18 cellular contexts compared by ENCODE assay signal in the genomic region with DNA sequence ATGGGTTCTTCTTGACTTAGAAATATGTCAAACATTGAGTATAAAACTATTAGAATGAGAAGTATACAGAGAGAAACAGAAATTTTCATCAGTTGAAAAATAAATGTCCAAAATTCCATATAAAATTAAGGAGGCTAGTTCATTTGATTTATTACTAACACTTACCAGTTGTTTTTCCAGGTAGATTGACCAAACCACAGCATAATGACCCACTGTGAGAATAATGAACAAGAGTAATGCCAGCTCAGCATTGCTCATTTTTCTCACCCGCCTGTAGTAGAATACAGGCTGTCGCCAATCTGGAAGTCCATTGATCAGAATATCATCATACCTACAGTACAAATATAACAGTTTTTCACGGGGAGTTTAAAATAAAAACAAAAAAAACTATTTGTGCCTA.
A peak's percentile ranks its signal among the peaks of the same experiment; 100 is the strongest.
DNase-seq lines count a peak whose midpoint lies in the region; ATAC-seq, FAIRE-seq and TF ChIP-seq lines count a peak whose summit lies in the region.
"Had no signal": no experiment of that assay in that cellular context is flagged by ENCODE, and none has a peak within 500 bp of the region (broad histone marks: within the 10 kb centered on the region; RNA-seq: fewer than 3 reads in every experiment).

No MANE protein-coding gene starts in this region.

- no peaks in the 10 kb centered on the region for H3K9me3 ChIP-seq in HEK293 (ENCODE audit: control insufficient read depth, insufficient read depth, low read depth, low read length)
- H3K9me3 ChIP-seq in K562 (replicated peaks; ENCODE audit: control insufficient read depth, insufficient read depth, low read depth, low read length): no peaks in the 10 kb centered on the region

- BruUV-seq in K562 (replicated peaks; lab: Mats Ljungman, UMichigan): no TSS peak

- H3K4me2 ChIP-seq in K562 (ENCODE audit: insufficient read depth, low read length): no peak overlapping the region

- H3K4me3 ChIP-seq in HEK293 (ENCODE audit: low read depth, low read length) (no peak overlapping the region), K562 (no peak overlapping the region)

- no peaks in the 10 kb centered on the region for H3K27me3 Mint-ChIP-seq in activated T-cell treated with anti-CD3 and anti-CD28 coated beads, Interleukin-2, amount 50 U/mL, for 4 hours (ENCODE audit: low read depth)
- H3K27me3 Mint-ChIP-seq: B cell; CD4-positive, alpha-beta T cell had no signal

- H3K4me1 ChIP-seq in HEK293 (ENCODE audit: control insufficient read depth, insufficient read depth, low read length) (peaks cover 21% of the 10 kb centered on the region; the same call in 1 of the 2 replicates), K562 (replicated peaks in 1 of 2; ENCODE audit: control insufficient read depth in 2 of 2, insufficient read depth in 2 of 2, low read length in 2 of 2) (no peaks in the 10 kb centered on the region)

- in situ Hi-C loops in K562 (cut with MboI): no loop called here

- H3K79me2 ChIP-seq in K562 (ENCODE audit: control insufficient read depth, insufficient read depth, low read length): no peaks in the 10 kb centered on the region

- no peak for DNase-seq in RCC 7860 (ENCODE audit: low spot score)
- DNase-seq in K562 (ENCODE audit: extremely low read depth in 1 of 4, low spot score in 3 of 4): no peak
- DNase-seq in kidney tubule cell (ENCODE audit: low spot score): peak; percentile 11
- DNase-seq in RPMI8226: no peak
- DNase-seq in activated T-cell treated with anti-CD3 and anti-CD28 coated beads, Interleukin-2, amount 50 U/mL, for 4 hours: no peak
- DNase-seq: C1 segment of cervical spinal cord; CD4-positive, alpha-beta T cell; DMS79; EL; GOT3; H9; HFFc6 had no signal

- no peak for TF ChIP-seq POLR2A in K562 (conservative IDR thresholded peaks at IDR 0.05)

- no peaks in the 10 kb centered on the region for H3K9me3 Mint-ChIP-seq in activated T-cell treated with anti-CD3 and anti-CD28 coated beads, Interleukin-2, amount 50 U/mL, for 4 hours
- H3K9me3 Mint-ChIP-seq: CD4-positive, alpha-beta T cell; H9; HFFc6 had no signal

- POLR2A ChIA-PET in HEK293 (lab: Yijun Ruan, JAX) (no interaction called here), K562 (lab: Yijun Ruan, JAX) (interaction anchor here (0.6 to 1.3 kb wide), 3 partner anchors 10 to 26 kb away, joined by 3 read pairs; no protein-coding TSS in a partner anchor)

- H3K36me3 Mint-ChIP-seq in activated T-cell treated with anti-CD3 and anti-CD28 coated beads, Interleukin-2, amount 50 U/mL, for 4 hours (ENCODE audit: insufficient read depth): peaks cover 10% of the 10 kb centered on the region

- no peak for TF ChIP-seq EP300 in K562 (IDR thresholded peaks at IDR 0.05; ENCODE audit: low read length)

- no peak overlapping the region for H3K9ac ChIP-seq in K562 (ENCODE audit: insufficient read depth in 1 of 2, low read depth in 2 of 2, low read length in 2 of 2)

- H4K20me1 ChIP-seq in K562 (replicated peaks; ENCODE audit: control insufficient read depth, insufficient read depth, low read length): no peaks in the 10 kb centered on the region

- intact Hi-C loops in K562 (cut with micrococcal nuclease): no loop called here

- TF ChIP-seq CTCF in HEK293 (tag by site-specific recombination; IDR thresholded peaks at IDR 0.05): no peak
- TF ChIP-seq CTCF in K562 (IDR thresholded peaks at IDR 0.05 in 2 of 3, conservative IDR thresholded peaks at IDR 0.05 in 1 of 3; ENCODE audit: insufficient read depth in 2 of 3, low read depth in 1 of 3, low read length in 3 of 3): no peak

- H3K4me1 Mint-ChIP-seq in activated T-cell treated with anti-CD3 and anti-CD28 coated beads, Interleukin-2, amount 50 U/mL, for 4 hours (ENCODE audit: low read depth): peaks cover 2% of the 10 kb centered on the region

- ATAC-seq in K562 (no peak), GM18867 (IDR thresholded peaks at IDR 0.05; ENCODE audit: unreplicated experiment) (no peak)
- ATAC-seq in activated T-cell treated with anti-CD3 and anti-CD28 coated beads, Interleukin-2, amount 50 U/mL, for 4 hours: no peak

- H3K4me3 Mint-ChIP-seq in activated T-cell treated with anti-CD3 and anti-CD28 coated beads, Interleukin-2, amount 50 U/mL, for 4 hours: no peak overlapping the region
- H3K4me3 Mint-ChIP-seq: B cell; CD4-positive, alpha-beta T cell; H9; HFFc6 had no signal

- TF ChIP-seq RAD21 in K562 (CRISPR knock-in tag; conservative IDR thresholded peaks at IDR 0.05 in 1 of 2, IDR thresholded peaks at IDR 0.05 in 1 of 2): no peak

- H3K36me3 ChIP-seq in HEK293 (ENCODE audit: control insufficient read depth in 2 of 2, insufficient read depth in 1 of 2, low read length in 2 of 2) (no peaks in the 10 kb centered on the region), K562 (ENCODE audit: control insufficient read depth, insufficient read depth, low read length) (peaks cover 11% of the 10 kb centered on the region; the same call in 2 of the 3 replicates)

- no peaks in the 10 kb centered on the region for H3K9me1 ChIP-seq in K562 (ENCODE audit: control insufficient read depth, insufficient read depth, low read length)

- H3K27ac ChIP-seq in HEK293 (ENCODE audit: extremely low read depth, low read depth, low read length) (no peak overlapping the region), K562 (ENCODE audit: extremely low read depth, low read depth, low read length) (no peak overlapping the region)

- no peak overlapping the region for H2AFZ ChIP-seq in K562 (ENCODE audit: low read depth, low read length)

- peak; percentile 10 for FAIRE-seq in RCC 7860 (lab: Jason Lieb, UNC)
- no peak for FAIRE-seq in K562 (lab: Jason Lieb, UNC)
- FAIRE-seq: A204.1, GM12891, HTR-8/SVneo had no signal

- CTCF ChIA-PET in HEK293 (lab: Yijun Ruan, JAX) (interaction anchor here (0.6 to 0.7 kb wide), 2 partner anchors 83 to 1032 kb away, joined by 3 read pairs; no protein-coding TSS in a partner anchor), K562 (lab: Yijun Ruan, JAX; ENCODE audit: low intra/inter-chr PET ratio) (interaction anchor here (0.6 kb wide), 1 partner anchor 805 kb away, joined by 3 read pairs; no protein-coding TSS in a partner anchor)

- WGBS in K562 (ENCODE audit: insufficient coverage, low coverage, missing lambda C conversion rate): 100% methylated on average over 3 of the region's 3 CpGs

- no peaks in the 10 kb centered on the region for H3K27me3 ChIP-seq in K562 (ENCODE audit: control insufficient read depth in 2 of 2, insufficient read depth in 2 of 2, low read length in 2 of 2)

TF ChIP-seq in HEK293, 187 proteins besides CTCF, POLR2A, EP300 and RAD21 (continues in another document):
- no peak for TF ChIP-seq ZNF114 (tag by site-specific recombination; IDR thresholded peaks at IDR 0.05)
- no peak for TF ChIP-seq ZNF426 (tag by site-specific recombination; IDR thresholded peaks at IDR 0.05)
- no peak for TF ChIP-seq SP3 (tag by site-specific recombination; IDR thresholded peaks at IDR 0.05)
- TF ChIP-seq, protein P1, sequence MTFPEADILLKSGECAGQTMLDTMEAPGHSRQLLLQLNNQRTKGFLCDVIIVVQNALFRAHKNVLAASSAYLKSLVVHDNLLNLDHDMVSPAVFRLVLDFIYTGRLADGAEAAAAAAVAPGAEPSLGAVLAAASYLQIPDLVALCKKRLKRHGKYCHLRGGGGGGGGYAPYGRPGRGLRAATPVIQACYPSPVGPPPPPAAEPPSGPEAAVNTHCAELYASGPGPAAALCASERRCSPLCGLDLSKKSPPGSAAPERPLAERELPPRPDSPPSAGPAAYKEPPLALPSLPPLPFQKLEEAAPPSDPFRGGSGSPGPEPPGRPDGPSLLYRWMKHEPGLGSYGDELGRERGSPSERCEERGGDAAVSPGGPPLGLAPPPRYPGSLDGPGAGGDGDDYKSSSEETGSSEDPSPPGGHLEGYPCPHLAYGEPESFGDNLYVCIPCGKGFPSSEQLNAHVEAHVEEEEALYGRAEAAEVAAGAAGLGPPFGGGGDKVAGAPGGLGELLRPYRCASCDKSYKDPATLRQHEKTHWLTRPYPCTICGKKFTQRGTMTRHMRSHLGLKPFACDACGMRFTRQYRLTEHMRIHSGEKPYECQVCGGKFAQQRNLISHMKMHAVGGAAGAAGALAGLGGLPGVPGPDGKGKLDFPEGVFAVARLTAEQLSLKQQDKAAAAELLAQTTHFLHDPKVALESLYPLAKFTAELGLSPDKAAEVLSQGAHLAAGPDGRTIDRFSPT (tag by site-specific recombination; IDR thresholded peaks at IDR 0.05): no peak

TF ChIP-seq in K562, 482 proteins besides CTCF, POLR2A, EP300 and RAD21 (continues in another document):
- TF ChIP-seq SOX6 (IDR thresholded peaks at IDR 0.05): no peak
- TF ChIP-seq NR1H2 (CRISPR knock-in tag; IDR thresholded peaks at IDR 0.05): no peak
- 0 out of 2 replicates have a peak, but pooled peaks have one; percentile 42 for TF ChIP-seq ZNF408 (CRISPR knock-in tag; IDR thresholded peaks at IDR 0.05; ENCODE audit: low read depth)
- TF ChIP-seq RB1 (IDR thresholded peaks at IDR 0.05; ENCODE audit: low read depth): no peak
- no peak for TF ChIP-seq ZNF589 (CRISPR knock-in tag; IDR thresholded peaks at IDR 0.05; ENCODE audit: low read depth)
- TF ChIP-seq MTA3 (IDR thresholded peaks at IDR 0.05; ENCODE audit: borderline replicate concordance): no peak
- no peak for TF ChIP-seq KLF1 (tag; IDR thresholded peaks at IDR 0.05)
- TF ChIP-seq NFIX (CRISPR knock-in tag; IDR thresholded peaks at IDR 0.05; ENCODE audit: low read depth): 0 out of 2 replicates have a peak, but pooled peaks have one; percentile 6
